ENCODE assay signal across 27 cellular contexts in genomic region chr5:68862560-68862959, GRCh38.
"Had no signal": no experiment of that assay in that cellular context is flagged by ENCODE, and none has a peak within 500 bp of the region (broad histone marks: within the 10 kb centered on the region; RNA-seq: fewer than 3 reads in every experiment).

No MANE protein-coding gene starts in this region.

- H3K36me3 ChIP-seq: ascending aorta, WERI-Rb-1 had no signal

- H3K4me3 ChIP-seq: ascending aorta had no signal

- H3K27me3 ChIP-seq: ascending aorta had no signal

- H3K4me1 ChIP-seq: ascending aorta had no signal

- ATAC-seq: activated CD4-positive, alpha-beta T cell treated with anti-CD3 and anti-CD28 coated beads for 36 hours; activated CD4-positive, CD25-positive, alpha-beta regulatory T cell treated with anti-CD3 and anti-CD28 coated beads, Interleukin-2, amount 50 U/mL, for 24 hours; activated CD8-positive, alpha-beta memory T cell treated with anti-CD3 and anti-CD28 coated beads, Interleukin-2, amount 10 ng/mL, durations not matched to agents 7 days and 5 days; activated CD8-positive, alpha-beta T cell treated with anti-CD3 and anti-CD28 coated beads, Interleukin-2, amount 10 ng/mL, durations not matched to agents 7 days and 5 days; activated naive CD8-positive, alpha-beta T cell treated with anti-CD3 and anti-CD28 coated beads, Interleukin-2, amount 50 U/mL, for 24 hours; WTC11 had no signal

- H3K27ac ChIP-seq: ascending aorta, WERI-Rb-1 had no signal

- DNase-seq: activated CD4-positive, alpha-beta memory T cell treated with anti-CD3 and anti-CD28 coated beads, Interleukin-2, amount 10 ng/mL, durations not matched to agents 7 days and 5 days; activated CD4-positive, alpha-beta T cell treated with anti-CD3 and anti-CD28 coated beads for 1 hour; activated CD4-positive, alpha-beta T cell treated with anti-CD3 and anti-CD28 coated beads for 36 hours; activated CD4-positive, alpha-beta T cell treated with anti-CD3 and anti-CD28 coated beads for 48 hours; activated CD4-positive, alpha-beta T cell treated with anti-CD3 and anti-CD28 coated beads, Interleukin-2, amount 10 ng/mL, durations not matched to agents 7 days and 5 days; activated CD4-positive, alpha-beta T cell treated with anti-CD3 and anti-CD28 coated beads, Interleukin-2, amount 50 U/mL, for 48 hours; activated CD4-positive, CD25-positive, alpha-beta regulatory T cell; activated CD8-positive, alpha-beta memory T cell treated with anti-CD3 and anti-CD28 coated beads for 24 hours; activated CD8-positive, alpha-beta memory T cell treated with anti-CD3 and anti-CD28 coated beads, Interleukin-2, amount 10 ng/mL, durations not matched to agents 7 days and 5 days; activated CD8-positive, alpha-beta memory T cell treated with anti-CD3 and anti-CD28 coated beads, Interleukin-2, amount 50 U/mL, for 48 hours; activated CD8-positive, alpha-beta T cell treated with anti-CD3 and anti-CD28 coated beads, Interleukin-2, amount 10 ng/mL, durations not matched to agents 7 days and 5 days; activated effector memory CD4-positive, alpha-beta T cell treated with Interleukin-2 at 50 U/mL for 16 hours; activated gamma-delta T cell; activated naive CD4-positive, alpha-beta T cell treated with anti-CD3 and anti-CD28 coated beads, Interleukin-2, amount 10 ng/mL, durations not matched to agents 7 days and 5 days; activated naive CD4-positive, alpha-beta T cell treated with Interleukin-2 at 50 U/mL for 16 hours; activated naive CD8-positive, alpha-beta T cell treated with anti-CD3 and anti-CD28 coated beads, Interleukin-2, amount 10 ng/mL, durations not matched to agents 7 days and 5 days; activated naive CD8-positive, alpha-beta T cell treated with anti-CD3 and anti-CD28 coated beads, Interleukin-2, amount 50 U/mL, for 24 hours; activated T-cell treated with anti-CD3 and anti-CD28 coated beads, Interleukin-2, amount 50 U/mL, for 24 hours; activated T-cell treated with anti-CD3 and anti-CD28 coated beads, Interleukin-2, amount 50 U/mL, for 48 hours; amygdala; central memory CD4-positive, alpha-beta T cell; T-helper 2 cell; T-helper 9 cell; WERI-Rb-1 had no signal
